In genomic region chr11:560305-561147, GRCh38 we compare ENCODE assay signal across 8 cellular contexts. TPM values are rescaled to one million over a fixed set of nuclear protein-coding genes. Genes with fewer than 3 reads are reported as not detected.
DNase-seq lines count a peak whose midpoint lies in the region; ATAC-seq and TF ChIP-seq lines count a peak whose summit lies in the region.

A gene with protein sequence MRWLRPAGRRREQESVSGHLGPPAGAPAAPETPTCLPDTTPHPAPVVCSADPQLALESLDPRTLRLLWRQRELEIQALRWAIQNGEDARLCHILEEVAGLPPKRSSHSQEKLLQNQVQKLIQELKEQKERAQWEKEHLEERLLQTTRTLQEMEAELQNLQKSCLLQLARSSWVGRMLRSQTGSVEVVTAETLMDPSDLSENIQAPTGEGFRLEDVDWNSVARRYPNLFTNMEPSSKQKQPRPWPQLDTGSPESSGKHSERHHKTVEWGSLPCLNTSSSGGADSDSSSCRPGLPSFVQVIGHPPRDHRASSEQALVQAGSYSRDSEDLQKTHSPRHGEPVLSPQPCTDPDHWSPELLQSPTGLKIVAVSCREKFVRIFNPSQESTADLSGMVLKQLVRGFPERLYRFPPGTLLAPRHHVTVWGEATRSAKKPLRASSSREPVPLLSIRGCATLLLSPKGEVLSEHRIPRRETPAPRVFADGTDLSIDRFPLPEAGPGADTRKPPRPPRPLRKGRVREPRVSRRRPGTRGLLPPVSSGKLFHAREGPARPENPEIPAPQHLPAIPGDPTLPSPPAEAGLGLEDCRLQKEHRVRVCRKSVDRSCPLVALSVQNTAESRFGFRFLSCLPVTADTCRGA (minus strand): TSS chr11:560738. CDS start chr11:560716, 22 bp downstream.
TSS of gene RASSF7 (plus strand) at chr11:560970. CDS start at chr11:561769, 799 bp downstream.

- H3K36me3 Mint-ChIP-seq in natural killer cell, result no peaks in the 10 kb centered on the region
- H3K36me3 Mint-ChIP-seq in stimulated activated naive B cell treated with anti-CD40 and anti-IgM and Interleukin-4, amounts not matched to agents 10 μg/mL and 1 μg/mL and 100 μg/mL, for 72 hours, result peaks cover 8% of the 10 kb centered on the region in 2 donors

- TSS peak; percentile 74 for BruUV-seq in Panc1 (replicated peaks; lab: Mats Ljungman, UMichigan)

- H3K27me3 Mint-ChIP-seq in natural killer cell (ENCODE audit: low read depth in 2 of 2), result peaks cover 0 to 2% of the 10 kb centered on the region in 2 donors
- H3K27me3 Mint-ChIP-seq in stimulated activated naive B cell treated with anti-CD40 and anti-IgM and Interleukin-4, amounts not matched to agents 10 μg/mL and 1 μg/mL and 100 μg/mL, for 72 hours, result peaks cover 3 to 6% of the 10 kb centered on the region in 2 donors

- POLR2A ChIA-PET in Panc1 (lab: Charles Lee), result no interaction called here

- TF ChIP-seq CTCF in Panc1 (IDR thresholded peaks at IDR 0.05) (no peak), fibroblast of mammary gland (conservative IDR thresholded peaks at IDR 0.05; ENCODE audit: control insufficient read depth, insufficient read depth, low read depth, low read length) (no peak), natural killer cell (IDR thresholded peaks at IDR 0.05) (no peak)

- in situ Hi-C loops in Panc1 (cut with HindIII; ENCODE audit: low pct_unique_long_range_greater_than_20kb, low sequenced_read_pairs), result no loop called here

- H3K36me3 ChIP-seq in Panc1 (ENCODE audit: control insufficient read depth, insufficient read depth, low read length), result no peaks in the 10 kb centered on the region

- CTCF ChIA-PET in Panc1 (lab: Charles Lee), result interaction anchor here (0.6 to 0.7 kb wide), 2 partner anchors 135 to 163 kb away, joined by 3 to 8 read pairs; partner anchors contain the start of gene TMEM80

- intact Hi-C loops in Panc1 (cut with micrococcal nuclease; ENCODE audit: unreplicated experiment) (no loop called here), natural killer cell (cut with micrococcal nuclease) (loop anchor here (1.0 kb wide), 1 partner anchor 8 kb away; no protein-coding TSS in a partner anchor)

- H3K27ac Mint-ChIP-seq in natural killer cell, result peak within 1 kb of the TSS; percentile 75 to 78
- H3K27ac Mint-ChIP-seq in stimulated activated naive B cell treated with anti-CD40 and anti-IgM and Interleukin-4, amounts not matched to agents 10 μg/mL and 1 μg/mL and 100 μg/mL, for 72 hours, result peak within 1 kb of the TSS; percentile 82

- H3K27ac ChIP-seq in Panc1 (ENCODE audit: low read length), result peak within 1 kb of the TSS; percentile 88

- peak; percentile 75 for ATAC-seq in GM21529 (IDR thresholded peaks at IDR 0.05; ENCODE audit: unreplicated experiment)
- ATAC-seq in Panc1, result peak; percentile 87
- ATAC-seq in natural killer cell, result peak; percentile 95 to 98 (median 96)
- peak; percentile 91 to 95 for ATAC-seq in stimulated activated naive B cell treated with anti-CD40 and anti-IgM and Interleukin-4, amounts not matched to agents 10 μg/mL and 1 μg/mL and 100 μg/mL, for 72 hours (replicated peaks)

- H3K9me3 ChIP-seq in Panc1 (ENCODE audit: control insufficient read depth, insufficient read depth, low read depth, low read length), result no peaks in the 10 kb centered on the region

- peaks cover 5 to 18% of the 10 kb centered on the region in 2 donors for H3K4me1 Mint-ChIP-seq in natural killer cell
- peaks cover 16% of the 10 kb centered on the region in 2 donors for H3K4me1 Mint-ChIP-seq in stimulated activated naive B cell treated with anti-CD40 and anti-IgM and Interleukin-4, amounts not matched to agents 10 μg/mL and 1 μg/mL and 100 μg/mL, for 72 hours

- no peaks in the 10 kb centered on the region for H3K9me3 Mint-ChIP-seq in natural killer cell
- no peaks in the 10 kb centered on the region for H3K9me3 Mint-ChIP-seq in stimulated activated naive B cell treated with anti-CD40 and anti-IgM and Interleukin-4, amounts not matched to agents 10 μg/mL and 1 μg/mL and 100 μg/mL, for 72 hours

- peak within 1 kb of the TSS; percentile 93 for H3K4me3 Mint-ChIP-seq in natural killer cell
- peak within 1 kb of the TSS; percentile 84 to 92 for H3K4me3 Mint-ChIP-seq in stimulated activated naive B cell treated with anti-CD40 and anti-IgM and Interleukin-4, amounts not matched to agents 10 μg/mL and 1 μg/mL and 100 μg/mL, for 72 hours

- peak within 1 kb of the TSS; percentile 57 for H3K4me3 ChIP-seq in Jurkat, Clone E6-1 (ENCODE audit: low read length)
- peak within 1 kb of the TSS; percentile 78 to 91 for H3K4me3 ChIP-seq in Panc1 (ENCODE audit: low read depth in 2 of 2, low read length in 2 of 2)
- peak within 1 kb of the TSS; percentile 50 for H3K4me3 ChIP-seq in fibroblast of mammary gland (ENCODE audit: control insufficient read depth, low read depth, low read length)

- no peaks in the 10 kb centered on the region for H3K27me3 ChIP-seq in Panc1 (ENCODE audit: control insufficient read depth, insufficient read depth, low read length)

- peaks cover 27% of the 10 kb centered on the region for H3K4me1 ChIP-seq in Panc1 (ENCODE audit: control insufficient read depth, insufficient read depth, low read length)

- peak; percentile 49 for DNase-seq in DMS114 treated with DMSO at 0.1 percent for 48 hours (lab: John Stamatoyannopoulos, UW; ENCODE audit: unreplicated experiment)
- peak; percentile 82 for DNase-seq in Jurkat, Clone E6-1 (ENCODE audit: low read depth, low spot score)
- DNase-seq in Panc1 (ENCODE audit: low read depth, low spot score), result no peak
- peak; percentile 97 for DNase-seq in activated T-helper 1 cell treated with Interleukin-2 at 50 U/mL for 16 hours (ENCODE audit: low read depth)
- peak; percentile 54 for DNase-seq in fibroblast of mammary gland (ENCODE audit: low read depth)
- peak; percentile 93 for DNase-seq in natural killer cell
- DNase-seq in stimulated activated naive B cell treated with anti-CD40 and anti-IgM and Interleukin-4, amounts not matched to agents 10 μg/mL and 1 μg/mL and 100 μg/mL, for 72 hours, result peak; percentile 89

RNA-seq across cellular contexts. Expression of the first gene that starts in this region (rescaled TPM):
- 1.2 TPM for polyA plus RNA-seq in Jurkat, Clone E6-1 (2012; ENCODE audit: insufficient read depth, insufficient read length)
- total RNA-seq in Panc1 (2021; ENCODE audit: unreplicated experiment), result 21.8 TPM
- 44.2 TPM for polyA plus RNA-seq in Panc1 (2012; ENCODE audit: insufficient read length)
- total RNA-seq in natural killer cell, result 1 to 10 TPM; 3.5 to 5.2 (median 5.0) TPM

RNA-seq across cellular contexts. Expression of gene RASSF7, which starts in this region (rescaled TPM):
- 21.4 TPM for polyA plus RNA-seq in Jurkat, Clone E6-1 (2012; ENCODE audit: insufficient read depth, insufficient read length)
- total RNA-seq in Panc1 (2021; ENCODE audit: unreplicated experiment) (81.8 TPM), natural killer cell (10 to 100 TPM; 19.0 to 21.7 (median 20.0) TPM)
- polyA plus RNA-seq in Panc1 (2012; ENCODE audit: insufficient read length), result 144 TPM
